ENCODE assay signal across 29 cellular contexts in the genomic region with DNA sequence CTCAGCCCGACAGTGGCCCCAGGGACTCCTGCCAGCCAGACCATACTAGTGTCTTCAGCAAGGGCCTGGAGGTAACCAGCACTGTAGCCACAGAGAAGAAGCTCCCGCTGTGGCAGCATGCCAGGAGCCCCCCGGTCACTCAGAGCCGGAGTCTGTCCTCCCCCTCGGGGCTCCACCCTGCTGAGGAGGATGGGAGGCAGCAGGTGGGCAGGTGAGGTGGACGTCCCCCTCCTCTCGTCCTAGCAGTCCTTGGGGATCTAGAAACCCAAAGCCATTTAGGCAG. TPM values are rescaled to one million over a fixed set of nuclear protein-coding genes. Genes with fewer than 3 reads are reported as not detected.
"Had no signal": no experiment of that assay in that cellular context is flagged by ENCODE, and none has a peak within 500 bp of the region (broad histone marks: within the 10 kb centered on the region; RNA-seq: fewer than 3 reads in every experiment).

No MANE protein-coding gene starts in this region.

- H3K4me1 ChIP-seq: ascending aorta, foreskin keratinocyte had no signal

- H3K36me3 ChIP-seq: ascending aorta, brain microvascular endothelial cell, thyroid gland had no signal

- H3K36me3 Mint-ChIP-seq: activated naive CD4-positive, alpha-beta T cell treated with anti-CD3 and anti-CD28 coated beads, Interleukin-2, amount 50 U/mL, for 24 hours had no signal

- H3K4me1 Mint-ChIP-seq: activated naive CD4-positive, alpha-beta T cell treated with anti-CD3 and anti-CD28 coated beads, Interleukin-2, amount 50 U/mL, for 24 hours had no signal

- H3K9me3 ChIP-seq: ascending aorta, mucosa of descending colon, thyroid gland had no signal

- DNase-seq: activated CD4-positive, alpha-beta T cell treated with anti-CD3 and anti-CD28 coated beads for 4 hours; activated CD4-positive, alpha-beta T cell treated with anti-CD3 and anti-CD28 coated beads, Interleukin-2, amount 50 U/mL, for 48 hours; activated CD4-positive, CD25-positive, alpha-beta regulatory T cell; activated CD8-positive, alpha-beta memory T cell treated with anti-CD3 and anti-CD28 coated beads, Interleukin-2, amount 50 U/mL, for 48 hours; activated gamma-delta T cell; activated T-cell treated with anti-CD3 and anti-CD28 coated beads, Interleukin-2, amount 50 U/mL, for 72 hours; brain microvascular endothelial cell; caudate nucleus; dermis blood vessel endothelial cell; effector CD8-positive, alpha-beta T cell; erythroblast; foreskin keratinocyte; hippocampal formation; kidney glomerular epithelial cell; left ventricle myocardium superior; mucosa of descending colon; nephron progenitor cell; nucleus accumbens; stimulated activated CD4-positive, alpha-beta T cell treated with anti-CD3 and anti-CD28 coated beads, Interleukin-4, amount 100 ng/mL, for 24 hours; stimulated activated naive CD4-positive, alpha-beta T cell treated with Interleukin-2 at 50 U/mL for 16 hours; T-helper 17 cell; thyroid gland had no signal

- H3K27me3 ChIP-seq: ascending aorta, brain microvascular endothelial cell, foreskin keratinocyte, thyroid gland had no signal

- H3K4me3 Mint-ChIP-seq: activated naive CD4-positive, alpha-beta T cell treated with anti-CD3 and anti-CD28 coated beads, Interleukin-2, amount 50 U/mL, for 24 hours; activated T-cell treated with anti-CD3 and anti-CD28 coated beads, Interleukin-2, amount 50 U/mL, for 72 hours; memory B cell; nephron progenitor cell; T-helper 17 cell had no signal

- H3K9me3 Mint-ChIP-seq: activated naive CD4-positive, alpha-beta T cell treated with anti-CD3 and anti-CD28 coated beads, Interleukin-2, amount 50 U/mL, for 24 hours; activated T-cell treated with anti-CD3 and anti-CD28 coated beads, Interleukin-2, amount 50 U/mL, for 72 hours; memory B cell had no signal

- H3K27ac Mint-ChIP-seq: activated naive CD4-positive, alpha-beta T cell treated with anti-CD3 and anti-CD28 coated beads, Interleukin-2, amount 50 U/mL, for 24 hours; activated T-cell treated with anti-CD3 and anti-CD28 coated beads, Interleukin-2, amount 50 U/mL, for 72 hours; memory B cell; T-helper 17 cell had no signal

- H3K4me3 ChIP-seq: ascending aorta, mucosa of descending colon, thyroid gland had no signal

- H3K27ac ChIP-seq: ascending aorta, brain microvascular endothelial cell, foreskin keratinocyte, thyroid gland had no signal

RNA-seq across cellular contexts. Expression of gene LRRC14B, which starts 28.0 kb away (rescaled TPM):
- total RNA-seq: activated CD8-positive, alpha-beta memory T cell treated with anti-CD3 and anti-CD28 coated beads for 36 hours; activated T-cell treated with anti-CD3 and anti-CD28 coated beads, Interleukin-2, amount 50 U/mL, for 72 hours; ascending aorta; dermis blood vessel endothelial cell; foreskin keratinocyte; glomerular endothelial cell; mucosa of descending colon; T-helper 17 cell; thyroid gland had no signal
- polyA plus RNA-seq: adipose tissue, foreskin keratinocyte, urinary bladder had no signal
